In genomic region chr20:63521602-63522001, GRCh38 we compare ENCODE assay signal across 8 cellular contexts. TPM values are rescaled to one million over a fixed set of nuclear protein-coding genes. Genes with fewer than 3 reads are reported as not detected.
DNase-seq lines count a peak whose midpoint lies in the region; ATAC-seq and TF ChIP-seq lines count a peak whose summit lies in the region.

No MANE protein-coding gene starts in this region.

- H3K27ac ChIP-seq in A673 (ENCODE audit: low read depth, low read length, poor library complexity, severe bottlenecking) (peak overlapping the region; percentile 77), muscle layer of colon (ENCODE audit: low read depth, low read length) (peak overlapping the region; percentile 63)

- no peaks in the 10 kb centered on the region for H3K27me3 ChIP-seq in A673 (replicated peaks; ENCODE audit: insufficient read depth, low read depth, low read length, poor library complexity)
- H3K27me3 ChIP-seq in MG63, result peaks cover 3% of the 10 kb centered on the region
- H3K27me3 ChIP-seq in muscle layer of colon (ENCODE audit: control insufficient read depth in 1 of 2, insufficient read depth in 2 of 2, low read length in 2 of 2), result peaks cover 0 to 4% of the 10 kb centered on the region in 2 donors

- H3K4me1 ChIP-seq in A673 (ENCODE audit: insufficient read depth, low read length, poor library complexity, severe bottlenecking) (peaks cover 6% of the 10 kb centered on the region), muscle layer of colon (ENCODE audit: insufficient read depth, low read length) (peaks cover 12% of the 10 kb centered on the region)

- H3K4me3 Mint-ChIP-seq in effector memory CD8-positive, alpha-beta T cell, result peak overlapping the region; percentile 79 to 81

- CTCF ChIA-PET in A673 (lab: Charles Lee), result interaction anchor here (0.6 kb wide), 1 partner anchor 101 kb away, joined by 4 read pairs; no protein-coding TSS in a partner anchor

- no peak for ATAC-seq in effector memory CD8-positive, alpha-beta T cell (replicated peaks)
- ATAC-seq in GM18511 (IDR thresholded peaks at IDR 0.05; ENCODE audit: unreplicated experiment), result no peak
- ATAC-seq in HG03457 (IDR thresholded peaks at IDR 0.05; ENCODE audit: unreplicated experiment), result no peak
- ATAC-seq in HG02678 (IDR thresholded peaks at IDR 0.05; ENCODE audit: unreplicated experiment), result no peak

- H3K9ac ChIP-seq in muscle layer of colon (ENCODE audit: low read length), result peak overlapping the region; percentile 27

- intact Hi-C loops in A673 (cut with micrococcal nuclease; ENCODE audit: unreplicated experiment), result no loop called here

- DNase-seq in A673 (ENCODE audit: low spot score) (no peak), MG63 (no peak), UCSD-AML1 (lab: John Stamatoyannopoulos, UW; ENCODE audit: unreplicated experiment) (no peak)
- DNase-seq in effector memory CD8-positive, alpha-beta T cell, result no peak

- peak overlapping the region; percentile 71 to 82 for H3K27ac Mint-ChIP-seq in effector memory CD8-positive, alpha-beta T cell

- H3K4me3 ChIP-seq in A673 (ENCODE audit: low read depth, low read length, poor library complexity, severe bottlenecking) (peak overlapping the region; percentile 67), MG63 (peak overlapping the region; percentile 95), muscle layer of colon (ENCODE audit: low read depth in 1 of 2, low read length in 2 of 2) (peak overlapping the region; percentile 73 to 95)

- no TSS peak for BruUV-seq in A673 (replicated peaks; lab: Mats Ljungman, UMichigan)

- H3K36me3 Mint-ChIP-seq in effector memory CD8-positive, alpha-beta T cell (ENCODE audit: insufficient read depth), result peaks cover 22% of the 10 kb centered on the region

- H3K9me3 Mint-ChIP-seq in effector memory CD8-positive, alpha-beta T cell, result no peaks in the 10 kb centered on the region

- H3K9me3 ChIP-seq in A673 (ENCODE audit: low read depth, low read length, poor library complexity, severe bottlenecking) (peaks cover 8% of the 10 kb centered on the region), MG63 (no peaks in the 10 kb centered on the region), muscle layer of colon (ENCODE audit: low read length) (no peaks in the 10 kb centered on the region)

- TF ChIP-seq CTCF in A673 (conservative IDR thresholded peaks at IDR 0.05; ENCODE audit: low read depth, low read length), result no peak

- H3K4me1 Mint-ChIP-seq in effector memory CD8-positive, alpha-beta T cell (ENCODE audit: low read depth in 2 of 2), result peaks cover 10 to 18% of the 10 kb centered on the region in 2 donors

- peaks cover 23% of the 10 kb centered on the region for H3K36me3 ChIP-seq in A673 (ENCODE audit: insufficient read depth, low read length, poor library complexity, severe bottlenecking)
- H3K36me3 ChIP-seq in MG63, result peaks cover 25% of the 10 kb centered on the region
- peaks cover 19% of the 10 kb centered on the region for H3K36me3 ChIP-seq in muscle layer of colon (ENCODE audit: insufficient read depth, low read length)

- POLR2A ChIA-PET in A673 (lab: Charles Lee; ENCODE audit: low non-redundant PET), result no interaction called here

- H3K27me3 Mint-ChIP-seq in effector memory CD8-positive, alpha-beta T cell, result no peaks in the 10 kb centered on the region

RNA-seq across cellular contexts. Expression of gene PPDPF, which starts 1.0 kb away (rescaled TPM):
- total RNA-seq in A673 (2021), result 148 and 176 TPM in 2 replicates
- total RNA-seq in MG63 (2014; rRNA removed; shearing (Covaris generic); ENCODE audit: low replicate concordance), result 21.4 and 40.1 TPM in 2 replicates

RNA-seq across cellular contexts. Expression of gene PTK6, which starts 15.6 kb away (rescaled TPM):
- not detected in 2 replicates for total RNA-seq in A673 (2021)
- total RNA-seq in MG63 (2014; rRNA removed; shearing (Covaris generic); ENCODE audit: low replicate concordance), result 0.23 and 8.0 TPM in 2 replicates

RNA-seq across cellular contexts. Expression of gene EEF1A2, which starts 22.7 kb away (rescaled TPM):
- 7.5 and 13.7 TPM in 2 replicates for total RNA-seq in A673 (2021)
- total RNA-seq in MG63 (2014; rRNA removed; shearing (Covaris generic); ENCODE audit: low replicate concordance), result 62.5 and 113 TPM in 2 replicates

RNA-seq across cellular contexts. Expression of gene SRMS, which starts 25.9 kb away (rescaled TPM):
- total RNA-seq in A673 (2021), result not detected in 2 replicates
- not detected in 2 replicates for total RNA-seq in MG63 (2014; rRNA removed; shearing (Covaris generic); ENCODE audit: low replicate concordance)

RNA-seq across cellular contexts. Expression of gene FNDC11, which starts 32.4 kb away (rescaled TPM):
- 0.21 and 0.37 TPM in 2 replicates for total RNA-seq in A673 (2021)
- total RNA-seq in MG63 (2014; rRNA removed; shearing (Covaris generic); ENCODE audit: low replicate concordance), result not detected in 2 replicates
